In genomic region chr5:142110988-142111687, GRCh38 we compare ENCODE assay signal across 9 cellular contexts. TPM values are rescaled to one million over a fixed set of nuclear protein-coding genes. Genes with fewer than 3 reads are reported as not detected.
DNase-seq lines count a peak whose midpoint lies in the region; ATAC-seq and TF ChIP-seq lines count a peak whose summit lies in the region.
"Had no signal": no experiment of that assay in that cellular context is flagged by ENCODE, and none has a peak within 500 bp of the region (broad histone marks: within the 10 kb centered on the region; RNA-seq: fewer than 3 reads in every experiment).

No MANE protein-coding gene starts in this region.

- no peaks in the 10 kb centered on the region for H3K9me3 Mint-ChIP-seq in CD8-positive, alpha-beta memory T cell

- peak overlapping the region; percentile 91 to 99 (median 94) for H3K4me3 Mint-ChIP-seq in CD8-positive, alpha-beta memory T cell

- H3K27ac ChIP-seq in CD8-positive, alpha-beta memory T cell (ENCODE audit: low read depth, low read length), result no peak overlapping the region
- H3K27ac ChIP-seq in Karpas-422 (ENCODE audit: low read length) (no peak overlapping the region), breast epithelium (no peak overlapping the region), osteoblast (ENCODE audit: low read depth, low read length) (no peak overlapping the region)
- H3K27ac ChIP-seq: foreskin keratinocyte had no signal

- H3K4me3 ChIP-seq in CD8-positive, alpha-beta memory T cell (ENCODE audit: low read length), result peak overlapping the region; percentile 39
- H3K4me3 ChIP-seq in Karpas-422 (ENCODE audit: low read length) (peak overlapping the region; percentile 85; the same call in 1 of the 2 replicates), breast epithelium (peak overlapping the region in 2 of 3 donors; percentile 13 to 58), osteoblast (ENCODE audit: insufficient read depth, low read length) (no peak overlapping the region)

- peak overlapping the region in 2 of 8 donors; percentile 33 to 91 for H3K27ac Mint-ChIP-seq in CD8-positive, alpha-beta memory T cell

- H3K9ac ChIP-seq in Karpas-422 (ENCODE audit: low read length), result peak overlapping the region; percentile 94; the same call in 1 of the 2 replicates

- TF ChIP-seq CTCF in breast epithelium (IDR thresholded peaks at IDR 0.05) (no peak), osteoblast (IDR thresholded peaks at IDR 0.05; ENCODE audit: extremely low read depth, low read depth, low read length) (no peak)

- POLR2A ChIA-PET in CD8-positive, alpha-beta memory T cell (lab: Charles Lee), result no interaction called here

- H3K36me3 Mint-ChIP-seq in CD8-positive, alpha-beta memory T cell, result peaks cover 0 to 32% (median 1%) of the 10 kb centered on the region in 3 donors

- no peaks in the 10 kb centered on the region for H3K36me3 ChIP-seq in CD8-positive, alpha-beta memory T cell (ENCODE audit: insufficient read depth, low read length)
- H3K36me3 ChIP-seq in Karpas-422 (ENCODE audit: insufficient read depth, low read length) (peaks cover 5% of the 10 kb centered on the region), breast epithelium (no peaks in the 10 kb centered on the region), osteoblast (ENCODE audit: insufficient read depth, low read length) (no peaks in the 10 kb centered on the region)

- no peak for DNase-seq in CD8-positive, alpha-beta memory T cell
- DNase-seq in Karpas-422 (peak; percentile 30), breast epithelium (ENCODE audit: low spot score in 2 of 2) (no peak), osteoblast (ENCODE audit: insufficient read length, low spot score, missing footprints) (no peak), erythroblast (lab: John Stamatoyannopoulos, UW) (no peak), SW 1271 (lab: John Stamatoyannopoulos, UW) (no peak)

- no peaks in the 10 kb centered on the region for H3K27me3 Mint-ChIP-seq in CD8-positive, alpha-beta memory T cell

- no peak overlapping the region for H2AFZ ChIP-seq in Karpas-422 (ENCODE audit: low read length)
- no peak overlapping the region for H2AFZ ChIP-seq in osteoblast (ENCODE audit: low read length)

- peaks cover 66 to 72% (median 72%) of the 10 kb centered on the region in 3 donors for H3K4me1 Mint-ChIP-seq in CD8-positive, alpha-beta memory T cell

- no peaks in the 10 kb centered on the region for H3K9me3 ChIP-seq in CD8-positive, alpha-beta memory T cell (ENCODE audit: low read length)
- H3K9me3 ChIP-seq in Karpas-422 (ENCODE audit: low read length) (no peaks in the 10 kb centered on the region), breast epithelium (no peaks in the 10 kb centered on the region), osteoblast (ENCODE audit: low read depth, low read length) (no peaks in the 10 kb centered on the region)

- intact Hi-C loops in breast epithelium (cut with DNase I; ENCODE audit: low total_unique reads), result no loop called here

- peaks cover 65% of the 10 kb centered on the region for H3K4me1 ChIP-seq in CD8-positive, alpha-beta memory T cell (ENCODE audit: insufficient read depth, low read length)
- H3K4me1 ChIP-seq in Karpas-422 (ENCODE audit: low read length) (peaks cover 21% of the 10 kb centered on the region), breast epithelium (peaks cover 3 to 6% of the 10 kb centered on the region in 2 donors), osteoblast (ENCODE audit: insufficient read depth, low read length) (peaks cover 19% of the 10 kb centered on the region)

- TF ChIP-seq POLR2A in breast epithelium (IDR thresholded peaks at IDR 0.05) (no peak), erythroblast (IDR thresholded peaks at IDR 0.05; ENCODE audit: low read length) (no peak)

- CTCF ChIA-PET in CD8-positive, alpha-beta memory T cell (lab: Charles Lee), result interaction anchor here (1.0 to 5.6 kb wide), 3 partner anchors 32 to 118 kb away, joined by 3 to 50 read pairs (median 4); partner anchors contain the start of gene GNPDA1

- H3K9me2 ChIP-seq in Karpas-422 (replicated peaks; ENCODE audit: insufficient read depth, low read length), result no peaks in the 10 kb centered on the region

- ATAC-seq in HG03432 (IDR thresholded peaks at IDR 0.05; ENCODE audit: unreplicated experiment) (no peak), GM18861 (IDR thresholded peaks at IDR 0.05; ENCODE audit: unreplicated experiment) (no peak)
- ATAC-seq: foreskin keratinocyte had no signal

- no peaks in the 10 kb centered on the region for H3K27me3 ChIP-seq in CD8-positive, alpha-beta memory T cell (ENCODE audit: insufficient read depth, low read length, poor library complexity, severe bottlenecking)
- H3K27me3 ChIP-seq in Karpas-422 (ENCODE audit: low read length), result no peaks in the 10 kb centered on the region
- H3K27me3 ChIP-seq in breast epithelium, result no peaks in the 10 kb centered on the region
- no peaks in the 10 kb centered on the region for H3K27me3 ChIP-seq in osteoblast (ENCODE audit: insufficient read depth, low read length)
- H3K27me3 ChIP-seq: foreskin keratinocyte had no signal

- H3K79me2 ChIP-seq in Karpas-422 (ENCODE audit: low read length) (peaks cover 71% of the 10 kb centered on the region), osteoblast (ENCODE audit: insufficient read depth, low read length) (peaks cover 68% of the 10 kb centered on the region)

- no peaks in the 10 kb centered on the region for H4K20me1 ChIP-seq in Karpas-422 (ENCODE audit: insufficient read depth, low read depth, low read length)
- H4K20me1 ChIP-seq in osteoblast (ENCODE audit: insufficient read depth, low read length), result peaks cover 46% of the 10 kb centered on the region

- H3K4me2 ChIP-seq in Karpas-422 (ENCODE audit: low read depth, low read length, poor library complexity, severe bottlenecking), result peak overlapping the region; percentile 95
- H3K4me2 ChIP-seq in osteoblast (ENCODE audit: insufficient read depth, low read length), result peak overlapping the region; percentile 98

RNA-seq across cellular contexts. Expression of gene NDFIP1, which starts 2.6 kb away (rescaled TPM):
- total RNA-seq in CD8-positive, alpha-beta memory T cell, result 10 to 100 TPM; 81.3 to 84.4 TPM
- polyA plus RNA-seq in CD8-positive, alpha-beta memory T cell, result 58.3 TPM
- total RNA-seq in Karpas-422 (2014; rRNA removed; shearing (Covaris generic); ENCODE audit: low replicate concordance), result 40.5 and 41.3 TPM in 2 replicates
- total RNA-seq in breast epithelium, result 100 to 1,000 TPM; 115 to 135 (median 117) TPM
- 87.5 and 115 TPM in 2 replicates for total RNA-seq in osteoblast
